Comparison of ENCODE assay signal across 8 cellular contexts in the genomic region with DNA sequence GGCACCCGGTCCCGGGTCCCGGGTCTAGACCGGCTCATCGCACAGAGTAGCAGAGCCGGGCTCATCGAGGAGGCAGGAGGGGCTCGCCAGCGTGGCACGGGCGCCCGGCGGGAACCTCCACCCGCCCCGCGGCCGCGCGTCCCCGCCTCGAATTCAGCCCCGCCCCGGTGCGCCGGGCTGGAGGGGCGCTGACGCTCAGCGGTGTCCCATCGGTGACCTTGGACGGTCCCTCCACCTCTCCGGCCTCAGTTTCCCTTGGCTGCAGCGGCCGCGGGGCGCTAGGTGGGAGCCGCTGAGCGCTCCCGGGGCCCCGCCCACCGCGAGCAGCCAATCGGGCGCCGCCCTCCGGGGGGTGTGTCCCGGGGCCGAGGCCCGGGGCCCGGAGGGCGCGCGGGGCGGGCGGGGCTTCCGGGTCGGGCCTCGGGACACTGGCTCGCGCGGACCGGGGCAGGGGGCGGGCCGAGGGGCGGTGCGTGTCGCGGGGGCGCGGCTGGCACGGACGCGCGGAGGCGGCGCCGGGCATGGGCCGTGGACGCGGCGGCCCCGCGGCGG. TPM values are rescaled to one million over a fixed set of nuclear protein-coding genes. Genes with fewer than 3 reads are reported as not detected.
DNase-seq lines count a peak whose midpoint lies in the region; ATAC-seq and TF ChIP-seq lines count a peak whose summit lies in the region.

TSS of gene PPARA (plus strand) at position 529 of the 552 bp plus-strand sequence. CDS start 47,858 bp downstream, outside the sequence.

- H3K4me3 ChIP-seq in adipocyte (ENCODE audit: low read length) (peak within 1 kb of the TSS; percentile 84), heart left ventricle (peak within 1 kb of the TSS; percentile 52 to 99 (median 93)), trophoblast cell (ENCODE audit: low read depth, low read length) (peak within 1 kb of the TSS; percentile 83), tibial artery (peak within 1 kb of the TSS; percentile 92 to 97)

- ATAC-seq in GM21529 (IDR thresholded peaks at IDR 0.05; ENCODE audit: unreplicated experiment): peak; percentile 73
- ATAC-seq in heart left ventricle: peak; percentile 52 to 89 (median 84)

- WGBS in heart left ventricle, 4 donors: 0 to 1% (median 0%) methylated on average over 14 to 83 of the region's 83 CpGs
- WGBS in trophoblast cell (ENCODE audit: extremely low coverage, insufficient coverage, insufficient read length): no CpG with 5 or more reads among the region's 83 CpGs

- peak within 1 kb of the TSS; percentile 74 for H4K8ac ChIP-seq in trophoblast cell (ENCODE audit: low read depth, low read length)

- H2AK5ac ChIP-seq in trophoblast cell (ENCODE audit: low read length): no peak within 1 kb of the TSS

- TF ChIP-seq CTCF in heart left ventricle (IDR thresholded peaks at IDR 0.05): no peak
- TF ChIP-seq CTCF in tibial artery (IDR thresholded peaks at IDR 0.05): no peak

- H2AFZ ChIP-seq in trophoblast cell (ENCODE audit: insufficient read depth, low read length, poor library complexity): peak within 1 kb of the TSS; percentile 77

- H3K27ac ChIP-seq in heart left ventricle (peak within 1 kb of the TSS; percentile 86 to 100 (median 94)), trophoblast cell (ENCODE audit: low read depth, low read length) (no peak within 1 kb of the TSS), tibial artery (peak within 1 kb of the TSS; percentile 98 to 99)

- H3K9me3 ChIP-seq in adipocyte (ENCODE audit: control insufficient read depth, low read length): no peaks in the 10 kb centered on the region
- no peaks in the 10 kb centered on the region for H3K9me3 ChIP-seq in heart left ventricle
- H3K9me3 ChIP-seq in trophoblast cell (ENCODE audit: insufficient read depth, low read depth, low read length): peaks cover 6% of the 10 kb centered on the region
- no peaks in the 10 kb centered on the region for H3K9me3 ChIP-seq in tibial artery

- H3K4ac ChIP-seq in trophoblast cell (ENCODE audit: low read depth, low read length): no peak within 1 kb of the TSS

- no peak within 1 kb of the TSS for H2BK12ac ChIP-seq in trophoblast cell (ENCODE audit: low read length)

- TF ChIP-seq POLR2A in heart left ventricle (IDR thresholded peaks at IDR 0.05): peak; percentile 19 to 59

- H2BK5ac ChIP-seq in trophoblast cell (ENCODE audit: low read depth, low read length, poor library complexity): no peak within 1 kb of the TSS

- peak within 1 kb of the TSS; percentile 32 for H4K91ac ChIP-seq in trophoblast cell (ENCODE audit: low read depth, low read length)

- intact Hi-C loops in heart left ventricle (cut with DNase I): loop anchor here in 9 of 10 donors (2.0 to 10.0 kb wide), 10 partner anchors 37 to 152 kb away; partner anchors contain the start of genes CDPF1 (in 3 of the 9) and GTSE1 (in 1 of the 9)
- intact Hi-C loops in tibial artery (cut with DNase I; ENCODE audit: low total_unique reads): loop anchor here (5.0 kb wide), 1 partner anchor 97 kb away; no protein-coding TSS in a partner anchor

- H3K23ac ChIP-seq in trophoblast cell (ENCODE audit: low read length): no peak within 1 kb of the TSS

- peak within 1 kb of the TSS; percentile 99 for H3K4me2 ChIP-seq in trophoblast cell (ENCODE audit: low read length)

- DNase-seq in DMS53 treated with DMSO at 0.1 percent for 48 hours (lab: John Stamatoyannopoulos, UW; ENCODE audit: unreplicated experiment) (peak; percentile 43), KBM-7 (peak; percentile 56), T-helper 1 cell (peak; percentile 77 to 87 (median 79)), adipocyte (ENCODE audit: low read depth) (peak; percentile 94), heart left ventricle (peak; percentile 93 to 96 (median 95)), trophoblast cell (peak; percentile 35 to 83), tibial artery (peak; percentile 88 to 95)

- H3K18ac ChIP-seq in trophoblast cell (ENCODE audit: low read length): peak within 1 kb of the TSS; percentile 15

- H3K9ac ChIP-seq in adipocyte (ENCODE audit: low read length) (peak within 1 kb of the TSS; percentile 95), trophoblast cell (ENCODE audit: low read length) (peak within 1 kb of the TSS; percentile 79)

- in situ Hi-C loops in KBM-7 (cut with MboI; ENCODE audit: low pct_unique_long_range_greater_than_20kb, low sequenced_read_pairs): no loop called here

- H3K27me3 ChIP-seq in adipocyte (replicated peaks; ENCODE audit: control insufficient read depth, insufficient read depth, low read length): peaks cover 6% of the 10 kb centered on the region
- H3K27me3 ChIP-seq in heart left ventricle: no peaks in the 10 kb centered on the region
- H3K27me3 ChIP-seq in trophoblast cell (ENCODE audit: insufficient read depth, low read length): peaks cover 28% of the 10 kb centered on the region
- no peaks in the 10 kb centered on the region for H3K27me3 ChIP-seq in tibial artery

- H3K36me3 ChIP-seq in adipocyte (ENCODE audit: control insufficient read depth, insufficient read depth, low read length, severe bottlenecking): peaks cover 6% of the 10 kb centered on the region
- H3K36me3 ChIP-seq in heart left ventricle: peaks cover 0 to 25% (median 9%) of the 10 kb centered on the region in 9 donors
- H3K36me3 ChIP-seq in trophoblast cell (ENCODE audit: control insufficient read depth in 1 of 2, insufficient read depth in 2 of 2, low read length in 2 of 2): no peaks in the 10 kb centered on the region
- peaks cover 0 to 6% (median 3%) of the 10 kb centered on the region in 3 donors for H3K36me3 ChIP-seq in tibial artery

- peaks cover 5% of the 10 kb centered on the region for H3K79me2 ChIP-seq in trophoblast cell (ENCODE audit: control insufficient read depth, insufficient read depth, low read length, poor library complexity)

- H3K14ac ChIP-seq in trophoblast cell (ENCODE audit: low read length): peak within 1 kb of the TSS; percentile 81

- H3K4me1 ChIP-seq in adipocyte (ENCODE audit: control insufficient read depth, insufficient read depth, low read length): peaks cover 33% of the 10 kb centered on the region
- peaks cover 3 to 61% (median 35%) of the 10 kb centered on the region in 12 donors for H3K4me1 ChIP-seq in heart left ventricle
- H3K4me1 ChIP-seq in trophoblast cell (ENCODE audit: control insufficient read depth in 1 of 2, insufficient read depth in 2 of 2, low read length in 2 of 2): peaks cover 7 to 8% of the 10 kb centered on the region in 2 experiments
- H3K4me1 ChIP-seq in tibial artery: peaks cover 0 to 37% (median 27%) of the 10 kb centered on the region in 4 donors

- H3K79me1 ChIP-seq in trophoblast cell (ENCODE audit: low read length): peaks cover 6% of the 10 kb centered on the region

- peak within 1 kb of the TSS; percentile 52 for H2BK120ac ChIP-seq in trophoblast cell (ENCODE audit: insufficient read depth, low read length, poor library complexity)

- H4K12ac ChIP-seq in trophoblast cell (ENCODE audit: low read depth, low read length): peak within 1 kb of the TSS; percentile 50

RNA-seq across cellular contexts. Expression of gene PPARA, which starts in this region (rescaled TPM):
- total RNA-seq in heart left ventricle: 10 to 100 TPM; 51.0 to 96.4 (median 83.6) TPM
- polyA plus RNA-seq in heart left ventricle: 10 to 100 TPM; 21.1 to 60.9 TPM
- polyA plus RNA-seq in trophoblast cell (2013): 5.1 and 5.5 TPM in 2 replicates

Comparison
In these comparisons a context has a peak if more than half of its experiments do, and no peak if none do; other contexts are left out.
1. DNase-seq: peak in every context shown above with its lines; median percentile 95 in heart left ventricle; 94 in adipocyte; 92 in tibial artery; 79 in T-helper 1 cell; 59 in trophoblast cell; 56 in KBM-7; 43 in DMS53 treated with DMSO at 0.1 percent for 48 hours.